In genomic region chr4:69860007-69860406, GRCh38 we compare ENCODE assay signal across 14 cellular contexts. TPM values are rescaled to one million over a fixed set of nuclear protein-coding genes. Genes with fewer than 3 reads are reported as not detected.
DNase-seq lines count a peak whose midpoint lies in the region; ATAC-seq and TF ChIP-seq lines count a peak whose summit lies in the region.
"Had no signal": no experiment of that assay in that cellular context is flagged by ENCODE, and none has a peak within 500 bp of the region (broad histone marks: within the 10 kb centered on the region; RNA-seq: fewer than 3 reads in every experiment).

Gene SULT1E1, minus strand, starts transcription at chr4:69860145. Its CDS starts 2,501 bp downstream, at chr4:69857644.

- peak within 1 kb of the TSS; percentile 72 for H3K27ac ChIP-seq in RWPE2 (ENCODE audit: poor library complexity, severe bottlenecking)
- H3K27ac ChIP-seq in right lobe of liver = peak within 1 kb of the TSS in 2 of 3 donors; percentile 52 to 61
- H3K27ac ChIP-seq in effector memory CD4-positive, alpha-beta T cell (ENCODE audit: insufficient read depth, low read length, poor library complexity, severe bottlenecking) = no peak within 1 kb of the TSS
- H3K27ac ChIP-seq: ascending aorta, lower lobe of right lung had no signal

- peak within 1 kb of the TSS; percentile 25 for H3K4me3 ChIP-seq in RWPE2 (ENCODE audit: severe bottlenecking)
- H3K4me3 ChIP-seq in epithelial cell of esophagus (ENCODE audit: low read length) = peak within 1 kb of the TSS; percentile 51
- H3K4me3 ChIP-seq in right lobe of liver = peak within 1 kb of the TSS in 2 of 3 donors; percentile 16 to 37
- H3K4me3 ChIP-seq in effector memory CD4-positive, alpha-beta T cell (ENCODE audit: insufficient read depth, low read depth, low read length, poor library complexity, severe bottlenecking) = no peak within 1 kb of the TSS
- H3K4me3 ChIP-seq: ascending aorta, lower lobe of right lung, stomach had no signal

- DNase-seq in COR-L47 (lab: John Stamatoyannopoulos, UW) (peak; percentile 8), RWPE2 (ENCODE audit: low spot score) (peak; percentile 40), epithelial cell of esophagus (ENCODE audit: low read depth) (peak; percentile 93), right lobe of liver (no peak)
- no peak for DNase-seq in activated CD4-positive, alpha-beta T cell treated with anti-CD3 and anti-CD28 coated beads for 1 hour
- DNase-seq in effector memory CD4-positive, alpha-beta T cell = no peak
- DNase-seq: activated CD4-positive, alpha-beta memory T cell treated with anti-CD3 and anti-CD28 coated beads, Interleukin-2, amount 10 ng/mL, durations not matched to agents 7 days and 5 days; hypothalamus; lower lobe of right lung; stomach had no signal

- TF ChIP-seq CTCF in RWPE2 (IDR thresholded peaks at IDR 0.05; ENCODE audit: poor library complexity, severe bottlenecking) (no peak), epithelial cell of esophagus (IDR thresholded peaks at IDR 0.05; ENCODE audit: insufficient read depth, low read depth, low read length, missing control alignments) (no peak), right lobe of liver (IDR thresholded peaks at IDR 0.05) (no peak)

- H3K36me3 ChIP-seq in RWPE2 (ENCODE audit: low read depth) = peaks cover 18% of the 10 kb centered on the region
- no peaks in the 10 kb centered on the region for H3K36me3 ChIP-seq in right lobe of liver
- no peaks in the 10 kb centered on the region for H3K36me3 ChIP-seq in effector memory CD4-positive, alpha-beta T cell (ENCODE audit: control insufficient read depth, insufficient read depth, low read length)
- H3K36me3 ChIP-seq: ascending aorta, lower lobe of right lung, stomach had no signal

- WGBS in right lobe of liver (ENCODE audit: insufficient coverage, low coverage, low lambda C conversion rate, missing lambda C conversion rate) = 0% methylated on average over 1 of the region's 1 CpG

- TF ChIP-seq POLR2A in right lobe of liver (IDR thresholded peaks at IDR 0.05) = no peak

- H3K4me1 ChIP-seq in RWPE2 (ENCODE audit: insufficient read depth, poor library complexity, severe bottlenecking) (peaks cover 35% of the 10 kb centered on the region), right lobe of liver (peaks cover 0 to 45% (median 4%) of the 10 kb centered on the region in 4 donors)
- H3K4me1 ChIP-seq in effector memory CD4-positive, alpha-beta T cell (ENCODE audit: control insufficient read depth, insufficient read depth, low read length, poor library complexity, severe bottlenecking) = no peaks in the 10 kb centered on the region
- H3K4me1 ChIP-seq: ascending aorta, lower lobe of right lung had no signal

- H3K9me3 ChIP-seq in RWPE2 (ENCODE audit: severe bottlenecking) (no peaks in the 10 kb centered on the region), right lobe of liver (no peaks in the 10 kb centered on the region)
- H3K9me3 ChIP-seq in effector memory CD4-positive, alpha-beta T cell (ENCODE audit: control insufficient read depth, low read length) = no peaks in the 10 kb centered on the region
- H3K9me3 ChIP-seq: ascending aorta, lower lobe of right lung, stomach had no signal

- intact Hi-C loops in right lobe of liver (cut with DNase I) = no loop called here

- no peaks in the 10 kb centered on the region for H3K27me3 ChIP-seq in RWPE2 (ENCODE audit: insufficient read depth, poor library complexity, severe bottlenecking)
- no peaks in the 10 kb centered on the region for H3K27me3 ChIP-seq in right lobe of liver
- no peaks in the 10 kb centered on the region for H3K27me3 ChIP-seq in effector memory CD4-positive, alpha-beta T cell (replicated peaks; ENCODE audit: control insufficient read depth, insufficient read depth, low read length, poor library complexity, severe bottlenecking)
- H3K27me3 ChIP-seq: ascending aorta, stomach had no signal

- ATAC-seq in RWPE2 (ENCODE audit: low read depth) = peak; percentile 87
- ATAC-seq in right lobe of liver = peak in 2 of 4 donors; percentile 9 to 22
- no peak for ATAC-seq in HG02588 (IDR thresholded peaks at IDR 0.05; ENCODE audit: unreplicated experiment)
- no peak for ATAC-seq in HG02840 (IDR thresholded peaks at IDR 0.05; ENCODE audit: low FRiP score, unreplicated experiment)
- ATAC-seq: lower lobe of right lung, Right ventricle myocardium inferior had no signal

RNA-seq across cellular contexts. Expression of gene SULT1E1, which starts in this region (rescaled TPM):
- 10 to 100 TPM in 2 of 6 experiments, 1 to 10 TPM in 4; 5.1 to 22.3 (median 6.6) TPM for total RNA-seq in right lobe of liver
- total RNA-seq: activated CD4-positive, alpha-beta memory T cell treated with anti-CD3 and anti-CD28 coated beads, Interleukin-2, amount 10 ng/mL, durations not matched to agents 7 days and 5 days; ascending aorta; Right ventricle myocardium inferior had no signal

Comparison
In these comparisons a context has a peak if more than half of its experiments do, and no peak if none do; other contexts are left out.
1. DNase-seq: peak in COR-L47 (single experiment), RWPE2 (single experiment) and epithelial cell of esophagus (single experiment); none in right lobe of liver (0 of 3), activated CD4-positive, alpha-beta T cell treated with anti-CD3 and anti-CD28 coated beads for 1 hour (single experiment) and effector memory CD4-positive, alpha-beta T cell (0 of 3).